ENCODE assay signal across 18 cellular contexts in the genomic region with DNA sequence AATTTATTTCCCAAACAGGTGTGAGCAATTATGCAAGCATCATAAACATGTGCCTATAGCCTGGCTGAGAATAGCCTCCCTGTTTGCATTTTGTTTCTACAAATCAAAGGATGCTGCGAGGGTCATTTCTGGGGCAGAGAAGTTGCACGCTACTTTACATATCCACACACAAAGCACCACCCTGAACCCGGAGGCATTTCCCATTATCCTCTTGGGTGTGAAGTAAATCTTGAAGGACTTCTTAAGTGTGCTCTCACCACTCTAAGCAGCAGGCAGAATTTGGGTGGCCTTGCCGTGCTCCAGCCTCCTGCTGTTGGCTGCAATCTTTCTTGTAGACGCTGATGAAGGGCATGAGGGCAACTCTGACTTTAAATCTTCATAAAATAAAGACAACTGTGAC.
DNase-seq lines count a peak whose midpoint lies in the region; TF ChIP-seq lines count a peak whose summit lies in the region.
"Had no signal": no experiment of that assay in that cellular context is flagged by ENCODE, and none has a peak within 500 bp of the region (broad histone marks: within the 10 kb centered on the region; RNA-seq: fewer than 3 reads in every experiment).

No MANE protein-coding gene starts in this region.

- WGBS in endodermal cell (ENCODE audit: insufficient coverage in 1 of 2, insufficient read length in 1 of 2), 2 experiments: 67 to 78% methylated on average over 2 to 5 of the region's 5 CpGs

- no peaks in the 10 kb centered on the region for H3K36me3 Mint-ChIP-seq in endodermal cell (ENCODE audit: low read depth)
- H3K36me3 Mint-ChIP-seq in nephron progenitor cell (ENCODE audit: low read depth): peaks cover 11% of the 10 kb centered on the region
- no peaks in the 10 kb centered on the region for H3K36me3 Mint-ChIP-seq in osteocyte (ENCODE audit: unreplicated experiment)

- H3K36me3 ChIP-seq in endodermal cell (ENCODE audit: control insufficient read depth, insufficient read depth, low read length): no peaks in the 10 kb centered on the region
- H3K36me3 ChIP-seq: BLaER1 treated with 17β-estradiol and CSF1 and Interleukin-3, amounts not matched to agents 10 nM and 100 nM; Peyer's patch had no signal

- no peak overlapping the region for H3K9ac ChIP-seq in endodermal cell (ENCODE audit: extremely low read depth, low read length, poor library complexity, severe bottlenecking)
- H3K9ac ChIP-seq: BLaER1 treated with 17β-estradiol and CSF1 and Interleukin-3, amounts not matched to agents 10 nM and 100 nM had no signal

- H3K27me3 Mint-ChIP-seq in endodermal cell (ENCODE audit: insufficient read depth): no peaks in the 10 kb centered on the region
- no peaks in the 10 kb centered on the region for H3K27me3 Mint-ChIP-seq in nephron progenitor cell (ENCODE audit: low read depth, poor library complexity)
- H3K27me3 Mint-ChIP-seq in osteocyte (ENCODE audit: unreplicated experiment): no peaks in the 10 kb centered on the region

- H3K4me3 Mint-ChIP-seq in endodermal cell (no peak overlapping the region), nephron progenitor cell (no peak overlapping the region), osteocyte (ENCODE audit: unreplicated experiment) (no peak overlapping the region)

- no peak overlapping the region for H3K4me3 ChIP-seq in endodermal cell (ENCODE audit: low read length)
- H3K4me3 ChIP-seq: BLaER1 treated with 17β-estradiol and CSF1 and Interleukin-3, amounts not matched to agents 10 nM and 100 nM; Peyer's patch had no signal

- CTCF ChIA-PET in HEK293T (lab: Yijun Ruan, JAX): no interaction called here

- no peaks in the 10 kb centered on the region for H3K4me1 ChIP-seq in endodermal cell (ENCODE audit: control insufficient read depth, insufficient read depth, low read length)
- H3K4me1 ChIP-seq: BLaER1 treated with 17β-estradiol and CSF1 and Interleukin-3, amounts not matched to agents 10 nM and 100 nM; Peyer's patch had no signal

- POLR2A ChIA-PET in HEK293T (lab: Yijun Ruan, JAX): interaction anchor here (1.0 kb wide), 2 partner anchors 122 to 124 kb away, joined by 3 read pairs; partner anchors contain the start of gene TLE4

- H3K27ac Mint-ChIP-seq in endodermal cell (no peak overlapping the region), nephron progenitor cell (peak overlapping the region; percentile 92), osteocyte (ENCODE audit: unreplicated experiment) (no peak overlapping the region)

- no peak for TF ChIP-seq CTCF in endodermal cell (conservative IDR thresholded peaks at IDR 0.05)
- no peak for TF ChIP-seq CTCF in nephron progenitor cell (IDR thresholded peaks at IDR 0.05)
- no peak for TF ChIP-seq CTCF in osteocyte (IDR thresholded peaks at IDR 0.05)

- no peaks in the 10 kb centered on the region for H3K27me3 ChIP-seq in endodermal cell (ENCODE audit: control insufficient read depth, insufficient read depth, low read length, poor library complexity, severe bottlenecking)
- H3K27me3 ChIP-seq: BLaER1 treated with 17β-estradiol and CSF1 and Interleukin-3, amounts not matched to agents 10 nM and 100 nM; Peyer's patch had no signal

- H3K27ac ChIP-seq in endodermal cell (ENCODE audit: low read depth, low read length): peak overlapping the region; percentile 30
- H3K27ac ChIP-seq: BLaER1 treated with 17β-estradiol and CSF1 and Interleukin-3, amounts not matched to agents 10 nM and 100 nM; Peyer's patch had no signal

- DNase-seq in DMS79 (lab: John Stamatoyannopoulos, UW) (peak; percentile 31), HEK293T (ENCODE audit: extremely low spot score) (peak; percentile 91), endodermal cell (no peak), nephron progenitor cell (peak; percentile 61), NCI-H1694 treated with DMSO at 0.1 percent for 48 hours (lab: John Stamatoyannopoulos, UW) (no peak), iPS-NIHi11 (ENCODE audit: low spot score) (no peak), osteocyte (ENCODE audit: extremely low spot score, unreplicated experiment) (no peak), SKM-1 (lab: John Stamatoyannopoulos, UW; ENCODE audit: unreplicated experiment) (no peak)
- DNase-seq: DMS153, Karpas-422, MM.1S, NCI-H1105, NCI-H187, NCI-H2171 treated with DMSO at 0.1 percent for 48 hours, NCI-H82, Peyer's patch, SHP77 had no signal

- H3K9me3 Mint-ChIP-seq in endodermal cell (peaks cover 5% of the 10 kb centered on the region), nephron progenitor cell (peaks cover 25% of the 10 kb centered on the region), osteocyte (ENCODE audit: unreplicated experiment) (peaks cover 10% of the 10 kb centered on the region)

- peaks cover 2% of the 10 kb centered on the region for H3K4me1 Mint-ChIP-seq in endodermal cell
- H3K4me1 Mint-ChIP-seq in nephron progenitor cell: peaks cover 38% of the 10 kb centered on the region
- peaks cover 3% of the 10 kb centered on the region for H3K4me1 Mint-ChIP-seq in osteocyte (ENCODE audit: unreplicated experiment)

- H3K9me3 ChIP-seq in endodermal cell (ENCODE audit: control insufficient read depth, low read length): peaks cover 10% of the 10 kb centered on the region
- H3K9me3 ChIP-seq: Peyer's patch had no signal

TF ChIP-seq in HEK293T, 16 proteins besides CTCF, POLR2A, EP300 and RAD21:
- TF ChIP-seq CTBP1 (IDR thresholded peaks at IDR 0.05; ENCODE audit: borderline replicate concordance) (no peak), ARNT (IDR thresholded peaks at IDR 0.05) (no peak), BHLHE40 (IDR thresholded peaks at IDR 0.05; ENCODE audit: borderline replicate concordance) (no peak), SP1 (IDR thresholded peaks at IDR 0.05) (no peak), HDGF (IDR thresholded peaks at IDR 0.05; ENCODE audit: borderline replicate concordance) (no peak), FOXK2 (IDR thresholded peaks at IDR 0.05) (no peak), TARDBP (IDR thresholded peaks at IDR 0.05) (no peak)

Comparison
In these comparisons a context has a peak if more than half of its experiments do, and no peak if none do; other contexts are left out.
1. DNase-seq: peak in DMS79 (single experiment), HEK293T (single experiment) and nephron progenitor cell (single experiment); none in endodermal cell (single experiment), NCI-H1694 treated with DMSO at 0.1 percent for 48 hours (single experiment), iPS-NIHi11 (single experiment), osteocyte (single experiment) and SKM-1 (single experiment).